18 cellular contexts compared by ENCODE assay signal in genomic region chr4:94463771-94464170, GRCh38. TPM values are rescaled to one million over a fixed set of nuclear protein-coding genes. Genes with fewer than 3 reads are reported as not detected.
A peak's percentile ranks its signal among the peaks of the same experiment; 100 is the strongest.
DNase-seq lines count a peak whose midpoint lies in the region; ATAC-seq, FAIRE-seq and TF ChIP-seq lines count a peak whose summit lies in the region.
"Had no signal": no experiment of that assay in that cellular context is flagged by ENCODE, and none has a peak within 500 bp of the region (broad histone marks: within the 10 kb centered on the region; RNA-seq: fewer than 3 reads in every experiment).

No MANE protein-coding gene starts in this region.

- H3K27me3 Mint-ChIP-seq in HFFc6 (ENCODE audit: insufficient read depth) (peaks cover 1% of the 10 kb centered on the region; the same call in 1 of the 2 replicates), astrocyte (ENCODE audit: low read depth, unreplicated experiment) (no peaks in the 10 kb centered on the region)
- H3K27me3 Mint-ChIP-seq: activated naive CD8-positive, alpha-beta T cell treated with anti-CD3 and anti-CD28 coated beads, Interleukin-2, amount 10 ng/mL, durations not matched to agents 7 days and 5 days had no signal

- peak; percentile 36 for DNase-seq in HFFc6
- DNase-seq in astrocyte (ENCODE audit: low read depth), result no peak
- DNase-seq in psoas muscle, result no peak
- no peak for DNase-seq in RPMI8226
- no peak for DNase-seq in D721Med (ENCODE audit: insufficient read length, low spot score)
- DNase-seq in GM13976 (ENCODE audit: low spot score), result no peak
- DNase-seq: activated naive CD8-positive, alpha-beta T cell treated with anti-CD3 and anti-CD28 coated beads, Interleukin-2, amount 10 ng/mL, durations not matched to agents 7 days and 5 days; activated T-cell treated with anti-CD3 and anti-CD28 coated beads, Interleukin-2, amount 50 U/mL, for 1 hour; erythroblast; kidney; NCI-H2081 treated with DMSO at 0.1 percent for 48 hours; small intestine had no signal

- H3K9me3 ChIP-seq in astrocyte (ENCODE audit: insufficient read depth, low read depth, low read length) (no peaks in the 10 kb centered on the region), psoas muscle (no peaks in the 10 kb centered on the region)
- H3K9me3 ChIP-seq: BLaER1, neutrophil, tibial nerve had no signal

- peaks cover 98% of the 10 kb centered on the region for H3K4me1 Mint-ChIP-seq in HFFc6 (ENCODE audit: low read depth)
- peaks cover 27% of the 10 kb centered on the region for H3K4me1 Mint-ChIP-seq in astrocyte (ENCODE audit: low read depth, unreplicated experiment)
- H3K4me1 Mint-ChIP-seq: activated naive CD8-positive, alpha-beta T cell treated with anti-CD3 and anti-CD28 coated beads, Interleukin-2, amount 10 ng/mL, durations not matched to agents 7 days and 5 days had no signal

- peaks cover 100% of the 10 kb centered on the region for H3K79me2 ChIP-seq in astrocyte (ENCODE audit: insufficient read depth, low read length)

- H3K4me1 ChIP-seq in astrocyte (ENCODE audit: insufficient read depth, low read length) (peaks cover 5% of the 10 kb centered on the region), psoas muscle (peaks cover 88% of the 10 kb centered on the region)
- H3K4me1 ChIP-seq: BLaER1 had no signal

- H2AFZ ChIP-seq in astrocyte (ENCODE audit: low read depth, low read length), result no peak overlapping the region

- H3K4me3 Mint-ChIP-seq in HFFc6 (peak overlapping the region; percentile 35; the same call in 1 of the 2 replicates), astrocyte (ENCODE audit: unreplicated experiment) (no peak overlapping the region)
- H3K4me3 Mint-ChIP-seq: activated naive CD8-positive, alpha-beta T cell treated with anti-CD3 and anti-CD28 coated beads, Interleukin-2, amount 10 ng/mL, durations not matched to agents 7 days and 5 days had no signal

- H3K4me3 ChIP-seq in astrocyte (ENCODE audit: insufficient read depth, low read depth, low read length) (no peak overlapping the region), psoas muscle (peak overlapping the region; percentile 14)
- H3K4me3 ChIP-seq: BLaER1, tibial nerve had no signal

- no peaks in the 10 kb centered on the region for H3K27me3 ChIP-seq in astrocyte (ENCODE audit: insufficient read depth, low read length)
- no peaks in the 10 kb centered on the region for H3K27me3 ChIP-seq in psoas muscle (ENCODE audit: insufficient read depth in 3 of 3, low read length in 2 of 3)
- H3K27me3 ChIP-seq: BLaER1, neutrophil, tibial nerve had no signal

- intact Hi-C loops in psoas muscle (cut with DNase I), result no loop called here

- peaks cover 75% of the 10 kb centered on the region for H3K36me3 Mint-ChIP-seq in HFFc6 (ENCODE audit: low read depth)
- H3K36me3 Mint-ChIP-seq in astrocyte (ENCODE audit: low read depth, unreplicated experiment), result peaks cover 5% of the 10 kb centered on the region

- H3K27ac Mint-ChIP-seq in HFFc6 (peak overlapping the region; percentile 79), astrocyte (ENCODE audit: unreplicated experiment) (peak overlapping the region; percentile 8)
- H3K27ac Mint-ChIP-seq: activated naive CD8-positive, alpha-beta T cell treated with anti-CD3 and anti-CD28 coated beads, Interleukin-2, amount 10 ng/mL, durations not matched to agents 7 days and 5 days had no signal

- H4K20me1 ChIP-seq in astrocyte (ENCODE audit: insufficient read depth, low read length), result peaks cover 91% of the 10 kb centered on the region
- H4K20me1 ChIP-seq: BLaER1 had no signal

- H3K9ac ChIP-seq in astrocyte (ENCODE audit: low read length), result no peak overlapping the region
- H3K9ac ChIP-seq: BLaER1 had no signal

- H3K27ac ChIP-seq in astrocyte (ENCODE audit: low read depth, low read length), result peak overlapping the region; percentile 30
- H3K27ac ChIP-seq in psoas muscle, result peak overlapping the region; percentile 99
- H3K27ac ChIP-seq: BLaER1, neutrophil had no signal

- ATAC-seq in esophagus mucosa (peak; percentile 70), psoas muscle (peak in 1 of 4 donors; percentile 21), GM19023 (IDR thresholded peaks at IDR 0.05; ENCODE audit: unreplicated experiment) (no peak)

- peaks cover 17% of the 10 kb centered on the region for H3K36me3 ChIP-seq in astrocyte (ENCODE audit: insufficient read depth, low read length)
- H3K36me3 ChIP-seq in psoas muscle (ENCODE audit: insufficient read depth in 1 of 2, low read depth in 1 of 2), result no peaks in the 10 kb centered on the region
- H3K36me3 ChIP-seq: BLaER1, neutrophil, tibial nerve had no signal

- in situ Hi-C loops in GM13976 (cut with MboI; ENCODE audit: low sequenced_read_pairs, unreplicated experiment), result no loop called here

- TF ChIP-seq CTCF in HFFc6 (IDR thresholded peaks at IDR 0.05) (no peak), astrocyte (IDR thresholded peaks at IDR 0.05; ENCODE audit: insufficient read depth, low read depth, low read length) (no peak), psoas muscle (IDR thresholded peaks at IDR 0.05) (no peak), D721Med (IDR thresholded peaks at IDR 0.05; ENCODE audit: insufficient read depth, missing control alignments) (no peak), GM13976 (IDR thresholded peaks at IDR 0.05; ENCODE audit: borderline replicate concordance, control extremely low read depth, extremely low read depth, insufficient read depth, missing control alignments) (no peak)

- 68 to 85% (median 74%) methylated on average over 1 of the region's 1 CpG for WGBS in psoas muscle, 3 donors

- no peak overlapping the region for H3K4me2 ChIP-seq in astrocyte (ENCODE audit: low read length)
- H3K4me2 ChIP-seq: BLaER1 had no signal

- FAIRE-seq in astrocyte (lab: Jason Lieb, UNC) (no peak), D721Med (lab: Jason Lieb, UNC) (no peak)
- FAIRE-seq: GM18507, kidney, small intestine had no signal

- H3K9me3 Mint-ChIP-seq in HFFc6 (peaks cover 4% of the 10 kb centered on the region; the same call in 1 of the 2 replicates), astrocyte (ENCODE audit: unreplicated experiment) (no peaks in the 10 kb centered on the region)
- H3K9me3 Mint-ChIP-seq: activated naive CD8-positive, alpha-beta T cell treated with anti-CD3 and anti-CD28 coated beads, Interleukin-2, amount 10 ng/mL, durations not matched to agents 7 days and 5 days had no signal

RNA-seq across cellular contexts. Expression of gene PDLIM5, which starts 12.0 kb away (rescaled TPM):
- 100 to 1,000 TPM; 152 to 240 (median 171) TPM for total RNA-seq in HFFc6 (2021; fragmentation: NEBNext Ultra II Directional; extraction: Animal tissue kit (Norgen Biotek cat#: 25700))
- total RNA-seq in astrocyte, result 174 and 181 TPM in 2 replicates
- 142 TPM for total RNA-seq in esophagus mucosa
- total RNA-seq in psoas muscle, result 100 to 1,000 TPM; 459 to 840 (median 509) TPM
- 100 to 1,000 TPM; 215 to 533 (median 426) TPM for polyA plus RNA-seq in psoas muscle
